In genomic region chr19:15431396-15432017, GRCh38 we compare ENCODE assay signal across 10 cellular contexts. TPM values are rescaled to one million over a fixed set of nuclear protein-coding genes. Genes with fewer than 3 reads are reported as not detected.
DNase-seq lines count a peak whose midpoint lies in the region; ATAC-seq and TF ChIP-seq lines count a peak whose summit lies in the region.
"Had no signal": no experiment of that assay in that cellular context is flagged by ENCODE, and none has a peak within 500 bp of the region (broad histone marks: within the 10 kb centered on the region; RNA-seq: fewer than 3 reads in every experiment).

No MANE protein-coding gene starts in this region.

- DNase-seq in activated CD4-positive, alpha-beta T cell treated with anti-CD3 and anti-CD28 coated beads for 36 hours: no peak
- DNase-seq in activated CD4-positive, alpha-beta T cell treated with anti-CD3 and anti-CD28 coated beads, Interleukin-2, amount 50 U/mL, for 4 hours: no peak
- DNase-seq in activated naive CD8-positive, alpha-beta T cell treated with anti-CD3 and anti-CD28 coated beads, Interleukin-2, amount 50 U/mL, for 24 hours: no peak
- DNase-seq in kidney epithelial cell (ENCODE audit: low read depth) (no peak), suprapubic skin (ENCODE audit: low spot score in 2 of 2) (no peak)
- no peak for DNase-seq in stimulated activated naive CD4-positive, alpha-beta T cell (lab: John Stamatoyannopoulos, UW)
- DNase-seq: COR-L47 had no signal

- peaks cover 26% of the 10 kb centered on the region for H3K4me1 Mint-ChIP-seq in activated CD4-positive, alpha-beta T cell treated with anti-CD3 and anti-CD28 coated beads for 36 hours
- peaks cover 28% of the 10 kb centered on the region for H3K4me1 Mint-ChIP-seq in activated naive CD8-positive, alpha-beta T cell treated with anti-CD3 and anti-CD28 coated beads, Interleukin-2, amount 50 U/mL, for 24 hours

- POLR2A ChIA-PET in activated CD4-positive, alpha-beta T cell treated with anti-CD3 and anti-CD28 coated beads for 36 hours (lab: Charles Lee): interaction anchor here (2.9 kb wide), 1 partner anchor 13 kb away, joined by 19 read pairs; the partner anchor contains the start of gene AKAP8L

- no peaks in the 10 kb centered on the region for H3K27me3 Mint-ChIP-seq in activated CD4-positive, alpha-beta T cell treated with anti-CD3 and anti-CD28 coated beads for 36 hours
- no peaks in the 10 kb centered on the region for H3K27me3 Mint-ChIP-seq in activated naive CD8-positive, alpha-beta T cell treated with anti-CD3 and anti-CD28 coated beads, Interleukin-2, amount 50 U/mL, for 24 hours

- no peaks in the 10 kb centered on the region for H3K9me3 ChIP-seq in suprapubic skin

- H3K4me3 ChIP-seq in kidney epithelial cell (ENCODE audit: low read depth, low read length) (peak overlapping the region; percentile 82), suprapubic skin (peak overlapping the region; percentile 95)

- H3K4me1 ChIP-seq in suprapubic skin: peaks cover 38% of the 10 kb centered on the region

- WGBS in suprapubic skin: 13% methylated on average over 7 of the region's 7 CpGs

- peak overlapping the region; percentile 93 for H3K4me3 Mint-ChIP-seq in activated CD4-positive, alpha-beta T cell treated with anti-CD3 and anti-CD28 coated beads for 36 hours
- H3K4me3 Mint-ChIP-seq in activated naive CD8-positive, alpha-beta T cell treated with anti-CD3 and anti-CD28 coated beads, Interleukin-2, amount 50 U/mL, for 24 hours: peak overlapping the region; percentile 87

- ATAC-seq in activated CD4-positive, alpha-beta T cell treated with anti-CD3 and anti-CD28 coated beads for 36 hours: no peak
- no peak for ATAC-seq in activated naive CD8-positive, alpha-beta T cell treated with anti-CD3 and anti-CD28 coated beads, Interleukin-2, amount 50 U/mL, for 24 hours
- ATAC-seq in GM21717 (IDR thresholded peaks at IDR 0.05; ENCODE audit: unreplicated experiment): no peak
- no peak for ATAC-seq in HG02759 (IDR thresholded peaks at IDR 0.05; ENCODE audit: unreplicated experiment)

- H3K36me3 Mint-ChIP-seq in activated CD4-positive, alpha-beta T cell treated with anti-CD3 and anti-CD28 coated beads for 36 hours (ENCODE audit: low read depth): peaks cover 25% of the 10 kb centered on the region
- H3K36me3 Mint-ChIP-seq in activated naive CD8-positive, alpha-beta T cell treated with anti-CD3 and anti-CD28 coated beads, Interleukin-2, amount 50 U/mL, for 24 hours (ENCODE audit: low read depth): peaks cover 17% of the 10 kb centered on the region

- intact Hi-C loops in activated CD4-positive, alpha-beta T cell treated with anti-CD3 and anti-CD28 coated beads for 36 hours (cut with DNase I, micrococcal nuclease): loop anchor here (1.0 to 5.0 kb wide), 9 partner anchors 12 to 405 kb away; partner anchors contain the start of genes AKAP8 (in 1 of the 2), BRD4 (in 1 of the 2) and WIZ (in 1 of the 2)

- TF ChIP-seq CTCF in kidney epithelial cell (IDR thresholded peaks at IDR 0.05; ENCODE audit: insufficient read depth, low read length, poor library complexity, severe bottlenecking) (no peak), suprapubic skin (IDR thresholded peaks at IDR 0.05) (no peak)

- peak overlapping the region; percentile 91 for H3K27ac Mint-ChIP-seq in activated CD4-positive, alpha-beta T cell treated with anti-CD3 and anti-CD28 coated beads for 36 hours
- peak overlapping the region; percentile 90 for H3K27ac Mint-ChIP-seq in activated naive CD8-positive, alpha-beta T cell treated with anti-CD3 and anti-CD28 coated beads, Interleukin-2, amount 50 U/mL, for 24 hours

- TF ChIP-seq POLR2A in suprapubic skin (IDR thresholded peaks at IDR 0.05): no peak

- TF ChIP-seq EP300 in suprapubic skin (IDR thresholded peaks at IDR 0.05): no peak

- H3K27me3 ChIP-seq in kidney epithelial cell (ENCODE audit: control insufficient read depth, insufficient read depth, low read length) (no peaks in the 10 kb centered on the region), suprapubic skin (no peaks in the 10 kb centered on the region)

- H3K36me3 ChIP-seq in kidney epithelial cell (ENCODE audit: control insufficient read depth, insufficient read depth, low read length): peaks cover 1% of the 10 kb centered on the region
- peaks cover 34% of the 10 kb centered on the region for H3K36me3 ChIP-seq in suprapubic skin

- CTCF ChIA-PET in activated CD4-positive, alpha-beta T cell treated with anti-CD3 and anti-CD28 coated beads for 36 hours (lab: Charles Lee): interaction anchor here (0.6 to 2.1 kb wide), 4 partner anchors 12 to 307 kb away, joined by 3 to 10 read pairs (median 5); partner anchors contain the start of gene AKAP8L

- H3K9me3 Mint-ChIP-seq in activated CD4-positive, alpha-beta T cell treated with anti-CD3 and anti-CD28 coated beads for 36 hours (ENCODE audit: low read depth): no peaks in the 10 kb centered on the region
- H3K9me3 Mint-ChIP-seq in activated naive CD8-positive, alpha-beta T cell treated with anti-CD3 and anti-CD28 coated beads, Interleukin-2, amount 50 U/mL, for 24 hours: no peaks in the 10 kb centered on the region

- no peak overlapping the region for H3K27ac ChIP-seq in suprapubic skin

RNA-seq across cellular contexts. Expression of gene AKAP8L, which starts 12.7 kb away (rescaled TPM):
- total RNA-seq in activated CD4-positive, alpha-beta T cell treated with anti-CD3 and anti-CD28 coated beads for 36 hours: 10 to 100 TPM; 76.2 to 89.9 TPM
- total RNA-seq in kidney epithelial cell (74.7 and 79.8 TPM in 2 replicates), suprapubic skin (100 to 1,000 TPM in 2 of 4 donors, 10 to 100 TPM in 2; 97.5 to 259 (median 118) TPM)

RNA-seq across cellular contexts. Expression of gene WIZ, which starts 18.2 kb away (rescaled TPM):
- total RNA-seq in activated CD4-positive, alpha-beta T cell treated with anti-CD3 and anti-CD28 coated beads for 36 hours: 10 to 100 TPM; 21.2 to 22.6 TPM
- total RNA-seq in kidney epithelial cell (42.7 and 64.1 TPM in 2 replicates), suprapubic skin (10 to 100 TPM; 39.1 to 44.9 (median 41.0) TPM)

RNA-seq across cellular contexts. Expression of gene RASAL3, which starts 32.8 kb away (rescaled TPM):
- total RNA-seq in activated CD4-positive, alpha-beta T cell treated with anti-CD3 and anti-CD28 coated beads for 36 hours: 10 to 100 TPM; 80.7 to 97.7 TPM
- not detected in 2 replicates for total RNA-seq in kidney epithelial cell
- total RNA-seq in suprapubic skin: 1 to 10 TPM in 2 of 4 donors, under 1 TPM in 2; 0.70 to 2.4 (median 1.0) TPM
- total RNA-seq: HT1080 had no signal

RNA-seq across cellular contexts. Expression of gene PGLYRP2, which starts 47.8 kb away (rescaled TPM):
- under 1 TPM in 1 of 2 experiments, not detected in 1; 0.14 TPM for total RNA-seq in activated CD4-positive, alpha-beta T cell treated with anti-CD3 and anti-CD28 coated beads for 36 hours
- total RNA-seq in kidney epithelial cell (not detected in 2 replicates), suprapubic skin (under 1 TPM in 1 of 4 donors, not detected in 3; 0.21 TPM)
- total RNA-seq: HT1080 had no signal

RNA-seq across cellular contexts. Expression of gene AKAP8, which starts 51.9 kb away (rescaled TPM):
- total RNA-seq in activated CD4-positive, alpha-beta T cell treated with anti-CD3 and anti-CD28 coated beads for 36 hours: 10 to 100 TPM; 47.9 to 54.3 TPM
- total RNA-seq in kidney epithelial cell: 19.2 and 31.4 TPM in 2 replicates
- 10 to 100 TPM; 25.3 to 77.9 (median 41.6) TPM for total RNA-seq in suprapubic skin

Comparison
In these comparisons a context has a peak if more than half of its experiments do, and no peak if none do; other contexts are left out.
1. RNA of gene RASAL3, which starts 32.8 kb away (total RNA-seq): 80.7 to 97.7 TPM in activated CD4-positive, alpha-beta T cell treated with anti-CD3 and anti-CD28 coated beads for 36 hours; 0.70 to 2.4 TPM in suprapubic skin and not detected in kidney epithelial cell; every median in the first group is over 10 times any median in the second.